Comparison of ENCODE assay signal across 25 cellular contexts in genomic region chr16:11692171-11692570, GRCh38. TPM values are rescaled to one million over a fixed set of nuclear protein-coding genes. Genes with fewer than 3 reads are reported as not detected.
A peak's percentile ranks its signal among the peaks of the same experiment; 100 is the strongest.
DNase-seq lines count a peak whose midpoint lies in the region; ATAC-seq and TF ChIP-seq lines count a peak whose summit lies in the region.
"Had no signal": no experiment of that assay in that cellular context is flagged by ENCODE, and none has a peak within 500 bp of the region (broad histone marks: within the 10 kb centered on the region; RNA-seq: fewer than 3 reads in every experiment).

No MANE protein-coding gene starts in this region.

- 0 out of 2 replicates have a peak, but pooled peaks cover 3% of the 10 kb centered on the region for H3K79me2 ChIP-seq in PC-3 (ENCODE audit: low read length)

- POLR2A ChIA-PET in PC-3 (lab: Charles Lee; ENCODE audit: unreplicated experiment): no interaction called here

- H3K9ac ChIP-seq in PC-3 (ENCODE audit: low read length): no peak overlapping the region

- no peak overlapping the region for H2AFZ ChIP-seq in PC-3 (ENCODE audit: low read length)

- no peaks in the 10 kb centered on the region for H3K9me3 ChIP-seq in right atrium auricular region
- no peaks in the 10 kb centered on the region for H3K9me3 ChIP-seq in right cardiac atrium (ENCODE audit: control insufficient read depth, low read length)
- H3K9me3 ChIP-seq in sigmoid colon: no peaks in the 10 kb centered on the region
- H3K9me3 ChIP-seq in PC-3 (ENCODE audit: low read length): no peaks in the 10 kb centered on the region

- no peak for TF ChIP-seq CTCF in right atrium auricular region (IDR thresholded peaks at IDR 0.05)
- TF ChIP-seq CTCF in coronary artery (IDR thresholded peaks at IDR 0.05): no peak
- no peak for TF ChIP-seq CTCF in sigmoid colon (IDR thresholded peaks at IDR 0.05)
- TF ChIP-seq CTCF in PC-3 (conservative IDR thresholded peaks at IDR 0.05; ENCODE audit: low read depth, low read length): no peak

- 84% methylated on average over 8 of the region's 8 CpGs for WGBS in right cardiac atrium
- WGBS in sigmoid colon, 2 donors: 92% methylated on average over 8 of the region's 8 CpGs

- H3F3A ChIP-seq in PC-3 (ENCODE audit: low read length, unreplicated experiment): no peaks in the 10 kb centered on the region

- BruUV-seq in PC-3 (replicated peaks; lab: Mats Ljungman, UMichigan): no TSS peak

- H3K4me2 ChIP-seq in PC-3 (ENCODE audit: low read length): no peak overlapping the region

- H3K4me1 ChIP-seq in right atrium auricular region: peaks cover 0 to 25% of the 10 kb centered on the region in 2 donors
- H3K4me1 ChIP-seq in right cardiac atrium (ENCODE audit: control insufficient read depth, insufficient read depth, low read length): peaks cover 2% of the 10 kb centered on the region
- H3K4me1 ChIP-seq in sigmoid colon: peaks cover 0 to 31% (median 23%) of the 10 kb centered on the region in 4 donors
- peaks cover 13% of the 10 kb centered on the region for H3K4me1 ChIP-seq in PC-3 (ENCODE audit: insufficient read depth, low read length)

- ATAC-seq in right cardiac atrium: no peak
- no peak for ATAC-seq in HG03135 (IDR thresholded peaks at IDR 0.05; ENCODE audit: unreplicated experiment)
- no peak for ATAC-seq in SK-N-SH treated with all-trans-retinoic acid at 6 μM for 48 hours
- no peak for ATAC-seq in PC-3
- ATAC-seq: HCT116, K562, Panc1 had no signal

- CTCF ChIA-PET in PC-3 (lab: Charles Lee): no interaction called here

- TF ChIP-seq POLR2A in sigmoid colon (IDR thresholded peaks at IDR 0.05): no peak

- no peak for TF ChIP-seq EP300 in sigmoid colon (IDR thresholded peaks at IDR 0.05)

- H3K27me3 ChIP-seq in right atrium auricular region (no peaks in the 10 kb centered on the region), right cardiac atrium (ENCODE audit: control insufficient read depth, insufficient read depth) (no peaks in the 10 kb centered on the region), sigmoid colon (no peaks in the 10 kb centered on the region), PC-3 (ENCODE audit: low read length) (no peaks in the 10 kb centered on the region)

- DNase-seq in right atrium auricular region (ENCODE audit: low spot score): peak; percentile 36
- no peak for DNase-seq in right cardiac atrium
- peak; percentile 0 for DNase-seq in coronary artery (ENCODE audit: low spot score)
- DNase-seq in sigmoid colon: peak; percentile 21
- no peak for DNase-seq in NCI-H69 (lab: John Stamatoyannopoulos, UW)
- no peak for DNase-seq in PC-3
- DNase-seq: 8988T, ACHN, DMS153, DND-41, Kasumi-1, MV-4-11, NCI-H1105, NCI-H1436 treated with DMSO at 0.1 percent for 48 hours, NCI-H187 treated with DMSO at 0.1 percent for 48 hours, NCI-H2171 treated with DMSO at 0.1 percent for 48 hours, NCI-H345, NCI-H82, SHP77 treated with DMSO at 0.1 percent for 48 hours had no signal

- H4K20me1 ChIP-seq in PC-3 (ENCODE audit: low read length): no peaks in the 10 kb centered on the region

- H3K4me3 ChIP-seq in right atrium auricular region: no peak overlapping the region
- H3K4me3 ChIP-seq in right cardiac atrium (ENCODE audit: low read length): no peak overlapping the region
- no peak overlapping the region for H3K4me3 ChIP-seq in coronary artery
- H3K4me3 ChIP-seq in sigmoid colon: no peak overlapping the region
- H3K4me3 ChIP-seq in PC-3 (ENCODE audit: low read length): no peak overlapping the region
- H3K4me3 ChIP-seq: K562 had no signal

- H3K9me2 ChIP-seq in PC-3 (replicated peaks; ENCODE audit: low read length): no peaks in the 10 kb centered on the region

- H3K36me3 ChIP-seq in right atrium auricular region (peaks cover 49% of the 10 kb centered on the region), sigmoid colon (peaks cover 10 to 62% (median 30%) of the 10 kb centered on the region in 4 donors), PC-3 (ENCODE audit: low read depth, low read length) (peaks cover 16% of the 10 kb centered on the region; the same call in 1 of the 2 replicates)

- intact Hi-C loops in right cardiac atrium (cut with DNase I): no loop called here
- intact Hi-C loops in sigmoid colon (cut with DNase I): no loop called here
- intact Hi-C loops in PC-3 (cut with micrococcal nuclease): no loop called here

- H3K27ac ChIP-seq in right atrium auricular region (no peak overlapping the region), right cardiac atrium (ENCODE audit: low read length) (no peak overlapping the region), coronary artery (no peak overlapping the region), sigmoid colon (no peak overlapping the region), PC-3 (ENCODE audit: low read length) (no peak overlapping the region)
- H3K27ac ChIP-seq: RWPE1 had no signal

TF ChIP-seq in SK-N-SH treated with all-trans-retinoic acid at 6 μM for 48 hours, 23 proteins besides CTCF, POLR2A, EP300 and RAD21:
- TF ChIP-seq ZFP3 (CRISPR knock-in tag; IDR thresholded peaks at IDR 0.05): no peak
- TF ChIP-seq ZNF70 (CRISPR knock-in tag; IDR thresholded peaks at IDR 0.05): no peak
- TF ChIP-seq OSR1 (CRISPR knock-in tag; IDR thresholded peaks at IDR 0.05): no peak
- no peak for TF ChIP-seq PPARA (CRISPR knock-in tag; IDR thresholded peaks at IDR 0.05; ENCODE audit: borderline replicate concordance)
- TF ChIP-seq CREB5 (CRISPR knock-in tag; IDR thresholded peaks at IDR 0.05; ENCODE audit: low read depth): no peak
- no peak for TF ChIP-seq ZNF565 (CRISPR knock-in tag; conservative IDR thresholded peaks at IDR 0.05; ENCODE audit: low read depth)
- no peak for TF ChIP-seq TSHZ2 (CRISPR knock-in tag; IDR thresholded peaks at IDR 0.05)
- TF ChIP-seq TCF4 (CRISPR knock-in tag; IDR thresholded peaks at IDR 0.05; ENCODE audit: borderline replicate concordance): no peak
TF ChIP-seq in SK-N-SH treated with all-trans-retinoic acid at 6 μM for 48 hours: peak in this region for 0.

RNA-seq across cellular contexts. Expression of gene SNN, which starts 23.9 kb away (rescaled TPM):
- total RNA-seq in right atrium auricular region: 10 to 100 TPM; 18.9 to 20.0 TPM
- total RNA-seq in right cardiac atrium: 10 to 100 TPM; 24.8 to 33.3 (median 26.1) TPM
- polyA plus RNA-seq in right cardiac atrium: 24.4 TPM
- total RNA-seq in sigmoid colon: 10 to 100 TPM; 10.8 to 15.3 (median 13.5) TPM
- 10 to 100 TPM in 1 of 3 donors, 1 to 10 TPM in 2; 5.1 to 14.4 (median 6.0) TPM for polyA plus RNA-seq in sigmoid colon
- 4.3 and 5.4 TPM in 2 replicates for total RNA-seq in PC-3 (2014; rRNA removed)

RNA-seq across cellular contexts. Expression of gene TXNDC11, which starts 50.5 kb away (rescaled TPM):
- total RNA-seq in right atrium auricular region (10 to 100 TPM; 29.5 to 38.1 TPM), right cardiac atrium (10 to 100 TPM; 22.0 to 29.4 (median 23.9) TPM), sigmoid colon (10 to 100 TPM; 25.3 to 35.2 (median 28.8) TPM), PC-3 (2014; rRNA removed) (20.2 and 26.6 TPM in 2 replicates)
- polyA plus RNA-seq in right cardiac atrium (25.8 TPM), sigmoid colon (10 to 100 TPM; 34.9 to 54.0 (median 37.8) TPM)

Comparison
In these comparisons a context has a peak if more than half of its experiments do, and no peak if none do; other contexts are left out.
1. DNase-seq: peak in right atrium auricular region (single experiment), coronary artery (single experiment) and sigmoid colon (single experiment); none in right cardiac atrium (0 of 3), NCI-H69 (single experiment) and PC-3 (single experiment).